ENCODE assay signal across 16 cellular contexts in genomic region chr5:137199966-137200365, GRCh38.
DNase-seq lines count a peak whose midpoint lies in the region; ATAC-seq and TF ChIP-seq lines count a peak whose summit lies in the region.
"Had no signal": no experiment of that assay in that cellular context is flagged by ENCODE, and none has a peak within 500 bp of the region (broad histone marks: within the 10 kb centered on the region; RNA-seq: fewer than 3 reads in every experiment).

No MANE protein-coding gene starts in this region.

- no peaks in the 10 kb centered on the region for H3K9me3 ChIP-seq in AG04450 (ENCODE audit: control insufficient read depth, insufficient read depth, low read length)
- H3K9me3 ChIP-seq in GM23248 (ENCODE audit: low read depth) = no peaks in the 10 kb centered on the region
- H3K9me3 ChIP-seq: sigmoid colon had no signal

- H3K4me3 ChIP-seq in AG04450 (ENCODE audit: low read depth, low read length) (no peak overlapping the region), GM23248 (no peak overlapping the region)
- H3K4me3 ChIP-seq: sigmoid colon had no signal

- no peaks in the 10 kb centered on the region for H3K36me3 Mint-ChIP-seq in WTC11
- H3K36me3 Mint-ChIP-seq in T-helper 2 cell treated with Interferon-gamma antibody and Interleukin-4, amounts not matched to agents 5 μg/mL and 100 μg/mL, for 36 hours (ENCODE audit: low read depth) = no peaks in the 10 kb centered on the region
- no peaks in the 10 kb centered on the region for H3K36me3 Mint-ChIP-seq in natural killer cell treated with Interleukin-12 subunit alpha and Interleukin-12 subunit beta and Interleukin-15 and Interleukin-18, amount 100 ng/mL, for 72 hours
- H3K36me3 Mint-ChIP-seq: activated CD8-positive, alpha-beta memory T cell treated with anti-CD3 and anti-CD28 coated beads, Interleukin-2, amount 10 ng/mL, durations not matched to agents 7 days and 5 days; activated naive CD8-positive, alpha-beta T cell had no signal

- ATAC-seq in WTC11 (peak; percentile 36), foreskin keratinocyte (peak; percentile 59)
- ATAC-seq in natural killer cell treated with Interleukin-12 subunit alpha and Interleukin-12 subunit beta and Interleukin-15 and Interleukin-18, amount 100 ng/mL, for 72 hours = no peak
- ATAC-seq: activated CD8-positive, alpha-beta memory T cell treated with anti-CD3 and anti-CD28 coated beads, Interleukin-2, amount 10 ng/mL, durations not matched to agents 7 days and 5 days; left colon had no signal

- POLR2A ChIA-PET in AG04450 (lab: Yijun Ruan, JAX) (no interaction called here), WTC11 (lab: Charles Lee) (no interaction called here)

- in situ Hi-C loops in GM23248 (cut with MboI) = no loop called here

- no peak overlapping the region for H2AFZ ChIP-seq in GM23248

- no peak overlapping the region for H3K4me3 Mint-ChIP-seq in WTC11
- H3K4me3 Mint-ChIP-seq in T-helper 2 cell treated with Interferon-gamma antibody and Interleukin-4, amounts not matched to agents 5 μg/mL and 100 μg/mL, for 36 hours = no peak overlapping the region
- no peak overlapping the region for H3K4me3 Mint-ChIP-seq in natural killer cell treated with Interleukin-12 subunit alpha and Interleukin-12 subunit beta and Interleukin-15 and Interleukin-18, amount 100 ng/mL, for 72 hours
- H3K4me3 Mint-ChIP-seq: activated CD8-positive, alpha-beta memory T cell treated with anti-CD3 and anti-CD28 coated beads, Interleukin-2, amount 10 ng/mL, durations not matched to agents 7 days and 5 days; activated naive CD8-positive, alpha-beta T cell; CD4-positive, alpha-beta T cell; dendritic cell treated with granulocyte-macrophage colony-stimulating factor and Interleukin-4, amounts not matched to agents 40 ng/mL and 50 ng/mL, for 4 days; neural crest cell had no signal

- H3K27ac ChIP-seq in AG04450 (ENCODE audit: low read depth, low read length) (peak overlapping the region; percentile 39), GM23248 (peak overlapping the region; percentile 29), foreskin keratinocyte (no peak overlapping the region)
- H3K27ac ChIP-seq: sigmoid colon had no signal

- H3K9me2 ChIP-seq in GM23248 (ENCODE audit: insufficient read depth) = no peaks in the 10 kb centered on the region

- no peak for DNase-seq in AG04450 (ENCODE audit: low read depth, low spot score)
- DNase-seq in GM23248 = peak; percentile 83
- no peak for DNase-seq in WTC11 (ENCODE audit: low spot score)
- DNase-seq in foreskin keratinocyte = peak in 1 of 2 donors; percentile 54
- no peak for DNase-seq in T-helper 2 cell treated with Interferon-gamma antibody and Interleukin-4, amounts not matched to agents 5 μg/mL and 100 μg/mL, for 36 hours (ENCODE audit: low spot score)
- no peak for DNase-seq in NCI-H2107 treated with DMSO at 0.1 percent for 48 hours (lab: John Stamatoyannopoulos, UW; ENCODE audit: unreplicated experiment)
- DNase-seq in natural killer cell treated with Interleukin-12 subunit alpha and Interleukin-12 subunit beta and Interleukin-15 and Interleukin-18, amount 100 ng/mL, for 72 hours (ENCODE audit: low spot score) = no peak
- DNase-seq in NCI-H774 (lab: John Stamatoyannopoulos, UW) = no peak
- DNase-seq: activated CD8-positive, alpha-beta memory T cell treated with anti-CD3 and anti-CD28 coated beads, Interleukin-2, amount 10 ng/mL, durations not matched to agents 7 days and 5 days; CD4-positive, alpha-beta T cell; left colon; NCI-H510A; sigmoid colon had no signal

- H3K27me3 ChIP-seq in AG04450 (ENCODE audit: control insufficient read depth, insufficient read depth, low read length) (no peaks in the 10 kb centered on the region), GM23248 (replicated peaks; ENCODE audit: insufficient read depth) (no peaks in the 10 kb centered on the region), foreskin keratinocyte (no peaks in the 10 kb centered on the region)
- H3K27me3 ChIP-seq: sigmoid colon had no signal

- no peak overlapping the region for H3K27ac Mint-ChIP-seq in WTC11
- H3K27ac Mint-ChIP-seq in T-helper 2 cell treated with Interferon-gamma antibody and Interleukin-4, amounts not matched to agents 5 μg/mL and 100 μg/mL, for 36 hours = no peak overlapping the region
- no peak overlapping the region for H3K27ac Mint-ChIP-seq in natural killer cell treated with Interleukin-12 subunit alpha and Interleukin-12 subunit beta and Interleukin-15 and Interleukin-18, amount 100 ng/mL, for 72 hours
- H3K27ac Mint-ChIP-seq: activated CD8-positive, alpha-beta memory T cell treated with anti-CD3 and anti-CD28 coated beads, Interleukin-2, amount 10 ng/mL, durations not matched to agents 7 days and 5 days; activated naive CD8-positive, alpha-beta T cell; CD4-positive, alpha-beta T cell; dendritic cell treated with granulocyte-macrophage colony-stimulating factor and Interleukin-4, amounts not matched to agents 40 ng/mL and 50 ng/mL, for 4 days had no signal

- peak overlapping the region; percentile 15 for H3K4me2 ChIP-seq in GM23248 (ENCODE audit: unreplicated experiment)

- H3K79me2 ChIP-seq in GM23248 (ENCODE audit: insufficient read depth) = peaks cover 82% of the 10 kb centered on the region

- peaks cover 3% of the 10 kb centered on the region; the same call in 1 of the 2 replicates for H3K27me3 Mint-ChIP-seq in WTC11 (ENCODE audit: low read depth)
- H3K27me3 Mint-ChIP-seq in T-helper 2 cell treated with Interferon-gamma antibody and Interleukin-4, amounts not matched to agents 5 μg/mL and 100 μg/mL, for 36 hours (ENCODE audit: low read depth) = no peaks in the 10 kb centered on the region
- peaks cover 6 to 8% of the 10 kb centered on the region in 2 donors for H3K27me3 Mint-ChIP-seq in natural killer cell treated with Interleukin-12 subunit alpha and Interleukin-12 subunit beta and Interleukin-15 and Interleukin-18, amount 100 ng/mL, for 72 hours
- H3K27me3 Mint-ChIP-seq: dendritic cell treated with granulocyte-macrophage colony-stimulating factor and Interleukin-4, amounts not matched to agents 40 ng/mL and 50 ng/mL, for 4 days had no signal

- peaks cover 17% of the 10 kb centered on the region for H3F3A ChIP-seq in GM23248 (ENCODE audit: insufficient read depth)

- CTCF ChIA-PET in AG04450 (lab: Charles Lee) = no interaction called here
- CTCF ChIA-PET in WTC11 (lab: Charles Lee) = no interaction called here

- peaks cover 32% of the 10 kb centered on the region for H3K4me1 ChIP-seq in GM23248 (ENCODE audit: insufficient read depth)
- H3K4me1 ChIP-seq in foreskin keratinocyte = no peaks in the 10 kb centered on the region
- H3K4me1 ChIP-seq: sigmoid colon had no signal

- TF ChIP-seq CTCF in AG04450 (IDR thresholded peaks at IDR 0.05; ENCODE audit: low read depth, low read length) (no peak), WTC11 (IDR thresholded peaks at IDR 0.05) (no peak), foreskin keratinocyte (conservative IDR thresholded peaks at IDR 0.05) (peak; percentile 57)

- 0 out of 2 replicates have a peak, but pooled peaks cover 4% of the 10 kb centered on the region for H4K20me1 ChIP-seq in GM23248 (ENCODE audit: insufficient read depth)

- no peak overlapping the region for H3K9ac ChIP-seq in GM23248

- WGBS in GM23248 (ENCODE audit: low coverage in 1 of 2, low lambda C conversion rate in 2 of 2, missing lambda C conversion rate in 2 of 2), 2 experiments = 63 to 74% methylated on average over 3 of the region's 3 CpGs

- peaks cover 14% of the 10 kb centered on the region for H3K9me3 Mint-ChIP-seq in WTC11
- H3K9me3 Mint-ChIP-seq in T-helper 2 cell treated with Interferon-gamma antibody and Interleukin-4, amounts not matched to agents 5 μg/mL and 100 μg/mL, for 36 hours = no peaks in the 10 kb centered on the region
- peaks cover 3% of the 10 kb centered on the region for H3K9me3 Mint-ChIP-seq in natural killer cell treated with Interleukin-12 subunit alpha and Interleukin-12 subunit beta and Interleukin-15 and Interleukin-18, amount 100 ng/mL, for 72 hours
- H3K9me3 Mint-ChIP-seq: CD4-positive, alpha-beta T cell; dendritic cell treated with granulocyte-macrophage colony-stimulating factor and Interleukin-4, amounts not matched to agents 40 ng/mL and 50 ng/mL, for 4 days; neural crest cell had no signal

- peaks cover 50% of the 10 kb centered on the region for H3K4me1 Mint-ChIP-seq in WTC11
- H3K4me1 Mint-ChIP-seq in T-helper 2 cell treated with Interferon-gamma antibody and Interleukin-4, amounts not matched to agents 5 μg/mL and 100 μg/mL, for 36 hours (ENCODE audit: low read depth) = no peaks in the 10 kb centered on the region
- no peaks in the 10 kb centered on the region for H3K4me1 Mint-ChIP-seq in natural killer cell treated with Interleukin-12 subunit alpha and Interleukin-12 subunit beta and Interleukin-15 and Interleukin-18, amount 100 ng/mL, for 72 hours (ENCODE audit: low read depth in 2 of 2)
- H3K4me1 Mint-ChIP-seq: activated CD8-positive, alpha-beta memory T cell treated with anti-CD3 and anti-CD28 coated beads, Interleukin-2, amount 10 ng/mL, durations not matched to agents 7 days and 5 days had no signal

- H3K36me3 ChIP-seq in GM23248 (ENCODE audit: low read depth) = no peaks in the 10 kb centered on the region
- H3K36me3 ChIP-seq: sigmoid colon had no signal

TF ChIP-seq in WTC11, 78 proteins besides CTCF, POLR2A, EP300 and RAD21 (continues in another document):
- TF ChIP-seq ZNF138 (CRISPR knock-in tag; conservative IDR thresholded peaks at IDR 0.05) (no peak), ZBTB21 (CRISPR knock-in tag; IDR thresholded peaks at IDR 0.05; ENCODE audit: borderline replicate concordance) (no peak), NR1H2 (CRISPR knock-in tag; IDR thresholded peaks at IDR 0.05) (no peak), ELF4 (CRISPR knock-in tag; IDR thresholded peaks at IDR 0.05; ENCODE audit: low read depth) (no peak), TEAD4 (CRISPR knock-in tag; IDR thresholded peaks at IDR 0.05) (no peak), ZNF423 (CRISPR knock-in tag; IDR thresholded peaks at IDR 0.05) (no peak), ZNF263 (CRISPR knock-in tag; IDR thresholded peaks at IDR 0.05; ENCODE audit: low read depth) (no peak), ZNF219 (CRISPR knock-in tag; IDR thresholded peaks at IDR 0.05; ENCODE audit: borderline replicate concordance) (no peak), GTF2I (CRISPR knock-in tag; conservative IDR thresholded peaks at IDR 0.05) (no peak), ATF2 (CRISPR knock-in tag; IDR thresholded peaks at IDR 0.05; ENCODE audit: borderline replicate concordance, low read depth) (no peak)

Comparison
In these comparisons a context has a peak if more than half of its experiments do, and no peak if none do; other contexts are left out.
1. ATAC-seq: peak in WTC11 (single experiment) and foreskin keratinocyte (single experiment); none in natural killer cell treated with Interleukin-12 subunit alpha and Interleukin-12 subunit beta and Interleukin-15 and Interleukin-18, amount 100 ng/mL, for 72 hours (0 of 2).